ENCODE assay signal across 8 cellular contexts in the genomic region with DNA sequence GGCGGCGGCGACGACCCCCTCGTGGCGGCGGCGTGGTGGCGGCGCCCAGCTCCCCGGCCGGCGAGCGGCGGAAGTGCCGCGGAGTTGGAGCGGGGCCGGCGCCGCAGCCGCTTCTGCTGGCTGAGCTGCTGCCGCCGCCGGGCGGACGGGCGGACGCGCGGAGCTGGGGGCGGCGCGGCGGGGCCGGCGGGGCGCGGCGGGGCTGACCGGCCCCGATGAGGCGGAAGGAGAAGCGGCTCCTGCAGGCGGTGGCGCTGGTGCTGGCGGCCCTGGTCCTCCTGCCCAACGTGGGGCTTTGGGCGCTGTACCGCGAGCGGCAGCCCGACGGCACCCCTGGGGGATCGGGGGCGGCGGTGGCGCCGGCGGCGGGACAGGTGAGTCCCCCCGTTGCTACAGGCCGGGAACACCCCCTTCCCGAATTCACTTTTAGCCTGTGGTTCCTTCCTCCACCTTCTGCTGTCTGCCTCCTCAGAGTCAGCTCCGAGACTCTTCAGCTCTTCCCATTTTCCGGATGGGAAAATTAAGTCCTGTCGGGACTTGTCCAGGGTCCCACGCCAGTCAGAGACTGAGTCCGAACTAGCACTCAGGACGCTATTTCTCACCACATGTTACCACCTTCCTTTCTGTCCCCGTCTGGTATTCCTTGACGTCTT. TPM values are rescaled to one million over a fixed set of nuclear protein-coding genes. Genes with fewer than 3 reads are reported as not detected.
DNase-seq lines count a peak whose midpoint lies in the region; ATAC-seq, FAIRE-seq and TF ChIP-seq lines count a peak whose summit lies in the region.

TSS of gene GALNT10 (plus strand) at position 82 of the 653 bp plus-strand sequence. CDS start at position 216, 134 bp downstream.

- DNase-seq in AG08396 (ENCODE audit: low spot score) (peak; percentile 91), GM12892 (ENCODE audit: insufficient read length) (peak; percentile 79), NAMALWA (ENCODE audit: low spot score) (peak; percentile 66)
- peak; percentile 58 for DNase-seq in activated CD4-positive, alpha-beta T cell treated with anti-CD3 and anti-CD28 coated beads, Interleukin-2, amount 50 U/mL, for 1 hour

- no peaks in the 10 kb centered on the region for H3K27me3 ChIP-seq in esophagus (ENCODE audit: control insufficient read depth in 1 of 2, insufficient read depth in 2 of 2, low read length in 2 of 2)
- peaks cover 5% of the 10 kb centered on the region for H3K27me3 ChIP-seq in mononuclear cell (ENCODE audit: insufficient read depth, low read length)
- H3K27me3 ChIP-seq in stomach smooth muscle (ENCODE audit: control insufficient read depth in 1 of 2, insufficient read depth in 2 of 2, low read length in 2 of 2) = no peaks in the 10 kb centered on the region

- H3K9me3 ChIP-seq in esophagus (ENCODE audit: control insufficient read depth in 2 of 2, insufficient read depth in 1 of 2, low read depth in 1 of 2, low read length in 1 of 2) (no peaks in the 10 kb centered on the region), mononuclear cell (ENCODE audit: low read depth, low read length) (no peaks in the 10 kb centered on the region), stomach smooth muscle (ENCODE audit: control insufficient read depth in 2 of 2, low read length in 2 of 2) (no peaks in the 10 kb centered on the region)

- no peak for FAIRE-seq in GM12892 (lab: Jason Lieb, UNC)

- peak within 1 kb of the TSS; percentile 76 to 94 for H3K4me3 ChIP-seq in esophagus (ENCODE audit: low read depth in 1 of 2, low read length in 2 of 2)
- H3K4me3 ChIP-seq in mononuclear cell (ENCODE audit: low read length) = peak within 1 kb of the TSS; percentile 82
- H3K4me3 ChIP-seq in stomach smooth muscle (ENCODE audit: low read length in 2 of 2) = peak within 1 kb of the TSS; percentile 88

- WGBS in esophagus, 2 donors = 1 to 4% methylated on average over 25 to 72 of the region's 72 CpGs

- H3K27ac ChIP-seq in esophagus (ENCODE audit: low read depth in 2 of 2, low read length in 1 of 2) = peak within 1 kb of the TSS; percentile 62 to 71
- peak within 1 kb of the TSS; percentile 46 for H3K27ac ChIP-seq in stomach smooth muscle (ENCODE audit: low read length)

- no peaks in the 10 kb centered on the region for H3K36me3 ChIP-seq in esophagus (ENCODE audit: control insufficient read depth in 2 of 2, insufficient read depth in 2 of 2, low read length in 1 of 2)
- peaks cover 0 to 4% of the 10 kb centered on the region in 2 donors for H3K36me3 ChIP-seq in stomach smooth muscle (ENCODE audit: control insufficient read depth in 2 of 2, insufficient read depth in 2 of 2, low read length in 2 of 2)

- peak; percentile 68 for ATAC-seq in HG02623 (IDR thresholded peaks at IDR 0.05; ENCODE audit: unreplicated experiment)

- peaks cover 3 to 7% of the 10 kb centered on the region in 2 donors for H3K4me1 ChIP-seq in esophagus (ENCODE audit: control insufficient read depth in 2 of 2, insufficient read depth in 2 of 2, low read length in 1 of 2)
- peaks cover 33% of the 10 kb centered on the region for H3K4me1 ChIP-seq in mononuclear cell (ENCODE audit: insufficient read depth, low read length)
- peaks cover 28% of the 10 kb centered on the region for H3K4me1 ChIP-seq in stomach smooth muscle (ENCODE audit: control insufficient read depth, insufficient read depth, low read length)

- TF ChIP-seq POLR2A in GM12892 (IDR thresholded peaks at IDR 0.05; ENCODE audit: low read depth, low read length) = peak; percentile 81; the same call in 1 of the 2 replicates

- H3K9ac ChIP-seq in stomach smooth muscle (ENCODE audit: low read length in 2 of 2) = peak within 1 kb of the TSS; percentile 73 to 77

RNA-seq across cellular contexts. Expression of gene GALNT10, which starts in this region (rescaled TPM):
- 11.7 TPM for polyA plus RNA-seq in GM12892 (2012; ENCODE audit: missing spikeins)
- polyA plus RNA-seq in esophagus = 1 to 10 TPM; 1.4 to 1.9 TPM
- total RNA-seq in mononuclear cell = 17.7 TPM

Comparison
In these comparisons a context has a peak if more than half of its experiments do, and no peak if none do; other contexts are left out.
1. Peak in every context shown above with its lines: DNase-seq, ATAC-seq, H3K4me3 ChIP-seq and H3K27ac ChIP-seq.